8 cellular contexts compared by ENCODE assay signal in the genomic region with DNA sequence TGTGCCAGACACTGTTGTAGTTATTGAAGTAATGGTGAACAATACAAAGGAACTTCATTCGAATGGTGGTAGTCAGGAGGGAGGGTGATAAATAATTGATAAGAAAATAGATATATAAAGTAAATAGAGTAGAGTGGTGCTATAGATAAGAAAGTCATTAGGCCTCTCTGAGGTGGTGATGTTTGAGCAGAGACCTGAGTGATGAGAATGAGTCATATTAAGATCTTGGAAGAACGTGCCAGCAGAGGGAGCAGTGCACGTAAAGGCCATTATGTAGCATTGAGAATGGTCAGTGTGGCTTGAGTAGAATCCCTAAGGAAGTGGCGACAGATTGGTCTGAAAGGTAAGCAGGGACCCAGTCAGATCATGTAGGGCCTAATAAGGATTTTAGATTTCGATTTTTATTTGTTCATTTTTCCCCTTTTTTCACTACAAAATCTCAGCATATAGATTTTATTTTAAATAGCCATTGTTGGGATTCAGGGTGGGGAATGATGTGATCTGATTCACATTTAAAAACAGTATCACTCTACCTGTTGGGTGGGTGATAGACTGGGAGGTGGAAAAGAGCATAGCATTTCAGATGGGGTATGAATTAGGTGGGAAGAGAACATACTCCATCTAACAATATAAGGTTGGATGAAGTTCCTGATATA. TPM values are rescaled to one million over a fixed set of nuclear protein-coding genes. Genes with fewer than 3 reads are reported as not detected.
DNase-seq lines count a peak whose midpoint lies in the region; ATAC-seq and TF ChIP-seq lines count a peak whose summit lies in the region.

No MANE protein-coding gene starts in this region.

- peak; percentile 75 for DNase-seq in EL
- DNase-seq in NCI-H2227 treated with DMSO at 0.1 percent for 48 hours (lab: John Stamatoyannopoulos, UW): peak; percentile 25
- DNase-seq in adrenal gland: peak; percentile 40 to 82 (median 52)
- peak; percentile 51 for DNase-seq in iPS DF 4.7 (ENCODE audit: extremely low read depth, low spot score)
- DNase-seq in stomach: peak; percentile 74
- no peak for DNase-seq in NCI-H187 treated with DMSO at 0.1 percent for 48 hours (lab: John Stamatoyannopoulos, UW)

- TF ChIP-seq POLR2A in adrenal gland (IDR thresholded peaks at IDR 0.05) (no peak), stomach (IDR thresholded peaks at IDR 0.05) (no peak)

- ATAC-seq in HG02588 (IDR thresholded peaks at IDR 0.05; ENCODE audit: unreplicated experiment): peak; percentile 77

- H3K36me3 ChIP-seq in adrenal gland (replicated peaks in 1 of 2): peaks cover 0 to 6% of the 10 kb centered on the region in 2 donors
- H3K36me3 ChIP-seq in stomach: peaks cover 0 to 9% (median 0%) of the 10 kb centered on the region in 4 donors

- TF ChIP-seq CTCF in 22Rv1 (IDR thresholded peaks at IDR 0.05): peak; percentile 90
- peak; percentile 27 to 58 (median 50) for TF ChIP-seq CTCF in adrenal gland (IDR thresholded peaks at IDR 0.05)
- TF ChIP-seq CTCF in stomach (IDR thresholded peaks at IDR 0.05): peak in 5 of 7 experiments; percentile 17 to 56 (median 44)

- H3K4me1 ChIP-seq in adrenal gland (replicated peaks in 1 of 2): peaks cover 0 to under 1% of the 10 kb centered on the region in 2 donors
- H3K4me1 ChIP-seq in stomach: peaks cover 0 to 7% (median 0%) of the 10 kb centered on the region in 4 donors

- H3K27me3 ChIP-seq in adrenal gland (no peaks in the 10 kb centered on the region), stomach (no peaks in the 10 kb centered on the region)

- 20 to 25% (median 24%) methylated on average over 5 of the region's 5 CpGs for WGBS in adrenal gland, 4 donors
- 9 to 24% (median 13%) methylated on average over 5 of the region's 5 CpGs for WGBS in stomach, 5 donors

- intact Hi-C loops in adrenal gland (cut with DNase I) (loop anchor here in 1 of 2 donors (5.0 kb wide), 1 partner anchor 571 kb away; no protein-coding TSS in a partner anchor), stomach (cut with DNase I; ENCODE audit: low total_unique reads) (no loop called here)

- H3K27ac ChIP-seq in 22Rv1: no peak overlapping the region
- no peak overlapping the region for H3K27ac ChIP-seq in adrenal gland
- no peak overlapping the region for H3K27ac ChIP-seq in stomach

- H3K9me3 ChIP-seq in adrenal gland (replicated peaks in 1 of 3) (no peaks in the 10 kb centered on the region), stomach (no peaks in the 10 kb centered on the region)

- H3K4me3 ChIP-seq in adrenal gland: no peak overlapping the region
- no peak overlapping the region for H3K4me3 ChIP-seq in stomach

- TF ChIP-seq EP300 in stomach (IDR thresholded peaks at IDR 0.05): no peak

RNA-seq across cellular contexts. Expression of gene CCDC90B, which starts 44.7 kb away (rescaled TPM):
- total RNA-seq in adrenal gland (10 to 100 TPM; 38.9 to 86.7 (median 59.2) TPM), stomach (10 to 100 TPM in 4 of 5 donors, 1 to 10 TPM in 1; 5.3 to 48.4 (median 27.8) TPM)
- polyA plus RNA-seq in adrenal gland (100 to 1,000 TPM in 1 of 3 donors, 10 to 100 TPM in 2; 43.3 to 147 (median 44.6) TPM), stomach (10 to 100 TPM; 23.5 to 46.0 (median 43.5) TPM)

RNA-seq across cellular contexts. Expression of gene ANKRD42, which starts 47.9 kb away (rescaled TPM):
- 10 to 100 TPM; 15.3 to 34.3 (median 25.9) TPM for total RNA-seq in adrenal gland
- polyA plus RNA-seq in adrenal gland: 10 to 100 TPM in 2 of 3 donors, 1 to 10 TPM in 1; 9.0 to 23.6 (median 12.4) TPM
- 10 to 100 TPM in 2 of 5 donors, 1 to 10 TPM in 2, under 1 TPM in 1; 0.87 to 21.0 (median 5.4) TPM for total RNA-seq in stomach
- 1 to 10 TPM; 4.5 to 6.1 (median 4.5) TPM for polyA plus RNA-seq in stomach
